8 cellular contexts compared by ENCODE assay signal in genomic region chr19:19490247-19490968, GRCh38. TPM values are rescaled to one million over a fixed set of nuclear protein-coding genes. Genes with fewer than 3 reads are reported as not detected.
DNase-seq lines count a peak whose midpoint lies in the region; ATAC-seq lines count a peak whose summit lies in the region.

No MANE protein-coding gene starts in this region.

- peaks cover 30% of the 10 kb centered on the region for H3K79me1 ChIP-seq in mesenchymal stem cell (replicated peaks; ENCODE audit: low read length, poor library complexity, severe bottlenecking)

- H3K4me3 ChIP-seq in endocrine pancreas (ENCODE audit: control insufficient read depth, insufficient read depth, low read length) (no peak overlapping the region), mesenchymal stem cell (ENCODE audit: insufficient read depth in 1 of 2, low read depth in 1 of 2, low read length in 2 of 2) (peak overlapping the region in 1 of 2 experiments; percentile 62)

- peak overlapping the region; percentile 5 for H2BK15ac ChIP-seq in mesenchymal stem cell (ENCODE audit: low read depth, poor library complexity, severe bottlenecking)

- 47% methylated on average over 19 of the region's 19 CpGs for WGBS in mesenchymal stem cell

- H4K8ac ChIP-seq in mesenchymal stem cell (ENCODE audit: low read length), result peak overlapping the region; percentile 84

- no peak overlapping the region for H3K23ac ChIP-seq in mesenchymal stem cell (ENCODE audit: low read length in 2 of 2)

- H3K27me3 ChIP-seq in endocrine pancreas (ENCODE audit: control insufficient read depth, insufficient read depth, low read length) (no peaks in the 10 kb centered on the region), mesenchymal stem cell (ENCODE audit: control insufficient read depth in 1 of 2, insufficient read depth in 1 of 2, low read length in 2 of 2) (no peaks in the 10 kb centered on the region)

- peak overlapping the region; percentile 8 for H2AK5ac ChIP-seq in mesenchymal stem cell (ENCODE audit: low read length, severe bottlenecking)

- H2BK12ac ChIP-seq in mesenchymal stem cell (ENCODE audit: low read length in 2 of 2), result peak overlapping the region; percentile 69 to 75

- H3K27ac ChIP-seq in mesenchymal stem cell (ENCODE audit: low read length, poor library complexity, severe bottlenecking), result peak overlapping the region; percentile 75

- CTCF ChIA-PET in activated CD8-positive, alpha-beta memory T cell treated with anti-CD3 and anti-CD28 coated beads, Interleukin-2, amount 10 ng/mL, durations not matched to agents 7 days and 5 days (lab: Charles Lee), result interaction anchor here (0.7 to 5.9 kb wide), 44 partner anchors 14 to 901 kb away, joined by 3 to 145 read pairs (median 6); partner anchors contain the start of genes BORCS8, GATAD2A, NDUFA13 and RFXANK

- peaks cover 19% of the 10 kb centered on the region for H3K36me3 Mint-ChIP-seq in activated CD8-positive, alpha-beta memory T cell treated with anti-CD3 and anti-CD28 coated beads, Interleukin-2, amount 10 ng/mL, durations not matched to agents 7 days and 5 days

- H3K36me3 ChIP-seq in endocrine pancreas (ENCODE audit: control insufficient read depth, insufficient read depth, low read length) (no peaks in the 10 kb centered on the region), mesenchymal stem cell (ENCODE audit: control insufficient read depth in 1 of 2, insufficient read depth in 2 of 2, low read depth in 1 of 2, low read length in 2 of 2) (peaks cover 33 to 55% of the 10 kb centered on the region in 2 experiments)

- peak overlapping the region; percentile 4 for H3K4me2 ChIP-seq in mesenchymal stem cell (ENCODE audit: low read length, poor library complexity, severe bottlenecking)

- H3K9ac ChIP-seq in endocrine pancreas (ENCODE audit: control insufficient read depth, insufficient read depth, low read length) (peak overlapping the region; percentile 57), mesenchymal stem cell (ENCODE audit: low read length) (peak overlapping the region; percentile 90)

- peak overlapping the region; percentile 3 to 87 for H3K4ac ChIP-seq in mesenchymal stem cell (ENCODE audit: low read depth in 1 of 2, low read length in 2 of 2)

- peak; percentile 59 for DNase-seq in COLO668 (lab: John Stamatoyannopoulos, UW; ENCODE audit: unreplicated experiment)
- DNase-seq in HS-5 (ENCODE audit: low read depth), result peak; percentile 69
- DNase-seq in NOMO-1 treated with DMSO at 0.1 percent for 48 hours (lab: John Stamatoyannopoulos, UW; ENCODE audit: unreplicated experiment), result peak; percentile 77
- DNase-seq in activated CD8-positive, alpha-beta memory T cell treated with anti-CD3 and anti-CD28 coated beads, Interleukin-2, amount 10 ng/mL, durations not matched to agents 7 days and 5 days, result peak; percentile 89
- peak; percentile 85 for DNase-seq in mesenchymal stem cell
- DNase-seq in stimulated activated CD8-positive, alpha-beta memory T cell treated with anti-CD3 and anti-CD28 coated beads, Interleukin-12 subunit alpha, Interleukin-12 subunit beta, amount 100 ng/mL, for 4 hours (ENCODE audit: low read depth), result peak; percentile 61

- H3K4me1 ChIP-seq in endocrine pancreas (ENCODE audit: control insufficient read depth, insufficient read depth, low read length) (peaks cover 3% of the 10 kb centered on the region), mesenchymal stem cell (ENCODE audit: control insufficient read depth, insufficient read depth, low read depth, low read length) (peaks cover 45% of the 10 kb centered on the region)

- peak overlapping the region; percentile 65 for H4K91ac ChIP-seq in mesenchymal stem cell (ENCODE audit: low read length)

- ATAC-seq in activated CD8-positive, alpha-beta memory T cell treated with anti-CD3 and anti-CD28 coated beads, Interleukin-2, amount 10 ng/mL, durations not matched to agents 7 days and 5 days, result peak; percentile 16
- ATAC-seq in GM18520 (IDR thresholded peaks at IDR 0.05; ENCODE audit: unreplicated experiment), result no peak

- no peak overlapping the region for H3K14ac ChIP-seq in mesenchymal stem cell (ENCODE audit: low read length in 2 of 2)

- H3K18ac ChIP-seq in mesenchymal stem cell (ENCODE audit: low read depth in 1 of 2, low read length in 2 of 2), result peak overlapping the region; percentile 38 to 62

- no peaks in the 10 kb centered on the region for H3K9me3 Mint-ChIP-seq in activated CD8-positive, alpha-beta memory T cell treated with anti-CD3 and anti-CD28 coated beads, Interleukin-2, amount 10 ng/mL, durations not matched to agents 7 days and 5 days (ENCODE audit: low read depth)

- H2BK120ac ChIP-seq in mesenchymal stem cell (ENCODE audit: low read depth, low read length), result no peak overlapping the region

- H3K4me1 Mint-ChIP-seq in activated CD8-positive, alpha-beta memory T cell treated with anti-CD3 and anti-CD28 coated beads, Interleukin-2, amount 10 ng/mL, durations not matched to agents 7 days and 5 days, result peaks cover 39% of the 10 kb centered on the region

- H3K4me3 Mint-ChIP-seq in activated CD8-positive, alpha-beta memory T cell treated with anti-CD3 and anti-CD28 coated beads, Interleukin-2, amount 10 ng/mL, durations not matched to agents 7 days and 5 days, result no peak overlapping the region

- peak overlapping the region; percentile 95 for H3K27ac Mint-ChIP-seq in activated CD8-positive, alpha-beta memory T cell treated with anti-CD3 and anti-CD28 coated beads, Interleukin-2, amount 10 ng/mL, durations not matched to agents 7 days and 5 days

- H3K9me3 ChIP-seq in endocrine pancreas (ENCODE audit: control insufficient read depth, low read length), result no peaks in the 10 kb centered on the region
- no peaks in the 10 kb centered on the region for H3K9me3 ChIP-seq in mesenchymal stem cell (ENCODE audit: control insufficient read depth, low read length)

- no peak overlapping the region for H2BK5ac ChIP-seq in mesenchymal stem cell (ENCODE audit: low read depth, low read length, poor library complexity, severe bottlenecking)

- no peaks in the 10 kb centered on the region for H3K27me3 Mint-ChIP-seq in activated CD8-positive, alpha-beta memory T cell treated with anti-CD3 and anti-CD28 coated beads, Interleukin-2, amount 10 ng/mL, durations not matched to agents 7 days and 5 days

- H2AFZ ChIP-seq in mesenchymal stem cell (ENCODE audit: low read depth, low read length), result no peak overlapping the region

RNA-seq across cellular contexts. Expression of gene TSSK6, which starts 24.9 kb away (rescaled TPM):
- total RNA-seq in activated CD8-positive, alpha-beta memory T cell treated with anti-CD3 and anti-CD28 coated beads, Interleukin-2, amount 10 ng/mL, durations not matched to agents 7 days and 5 days, result 1 to 10 TPM; 4.2 to 6.3 TPM
- polyA plus RNA-seq in mesenchymal stem cell (2013, experiment 1 of 2), result 0.61 TPM
- 0.66 TPM for polyA plus RNA-seq in mesenchymal stem cell (2013, experiment 2 of 2)

RNA-seq across cellular contexts. Expression of gene NDUFA13, which starts 25.6 kb away (rescaled TPM):
- total RNA-seq in activated CD8-positive, alpha-beta memory T cell treated with anti-CD3 and anti-CD28 coated beads, Interleukin-2, amount 10 ng/mL, durations not matched to agents 7 days and 5 days, result 100 to 1,000 TPM; 372 to 417 TPM
- polyA plus RNA-seq in mesenchymal stem cell (2013, experiment 1 of 2), result 201 TPM
- polyA plus RNA-seq in mesenchymal stem cell (2013, experiment 2 of 2), result 201 TPM

RNA-seq across cellular contexts. Expression of gene YJEFN3, which starts 38.3 kb away (rescaled TPM):
- 1 to 10 TPM; 7.4 to 9.9 TPM for total RNA-seq in activated CD8-positive, alpha-beta memory T cell treated with anti-CD3 and anti-CD28 coated beads, Interleukin-2, amount 10 ng/mL, durations not matched to agents 7 days and 5 days
- 2.1 TPM for polyA plus RNA-seq in mesenchymal stem cell (2013, experiment 1 of 2)
- 1.7 TPM for polyA plus RNA-seq in mesenchymal stem cell (2013, experiment 2 of 2)

RNA-seq across cellular contexts. Expression of gene CILP2, which starts 47.7 kb away (rescaled TPM):
- under 1 TPM; 0.12 to 0.15 TPM for total RNA-seq in activated CD8-positive, alpha-beta memory T cell treated with anti-CD3 and anti-CD28 coated beads, Interleukin-2, amount 10 ng/mL, durations not matched to agents 7 days and 5 days
- polyA plus RNA-seq in mesenchymal stem cell (2013, experiment 1 of 2), result 0.32 TPM
- 0.23 TPM for polyA plus RNA-seq in mesenchymal stem cell (2013, experiment 2 of 2)
